ENCODE assay signal across 13 cellular contexts in the genomic region with DNA sequence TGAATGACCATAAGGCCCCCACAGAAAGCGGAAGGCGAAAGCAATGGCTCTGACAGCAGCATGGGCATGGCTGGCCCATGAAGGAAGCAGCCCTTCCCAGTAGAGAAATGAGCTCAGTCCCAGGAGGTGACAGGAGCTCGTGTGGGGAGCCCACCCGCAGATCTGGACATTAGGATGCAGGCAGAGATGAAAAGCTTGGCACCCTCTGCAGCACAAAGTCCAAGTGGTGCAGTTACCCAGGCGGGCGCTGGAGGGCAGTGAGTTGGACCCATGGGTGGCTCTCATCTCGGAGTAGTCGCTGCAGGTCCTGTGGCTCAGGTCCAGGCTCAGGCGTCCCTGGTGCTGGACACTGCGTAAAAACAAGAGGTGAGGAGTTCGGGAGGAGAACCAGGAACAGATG.
A peak's percentile ranks its signal among the peaks of the same experiment; 100 is the strongest.
DNase-seq lines count a peak whose midpoint lies in the region; ATAC-seq and TF ChIP-seq lines count a peak whose summit lies in the region.
"Had no signal": no experiment of that assay in that cellular context is flagged by ENCODE, and none has a peak within 500 bp of the region (broad histone marks: within the 10 kb centered on the region; RNA-seq: fewer than 3 reads in every experiment).

No MANE protein-coding gene starts in this region.

- intact Hi-C loops in lower lobe of right lung (cut with DNase I) (no loop called here), posterior vena cava (cut with DNase I) (no loop called here)

- POLR2A ChIA-PET in RWPE1 (lab: Yijun Ruan, JAX; ENCODE audit: low non-redundant PET) = no interaction called here

- H3K4me3 Mint-ChIP-seq in endothelial cell (ENCODE audit: unreplicated experiment) (peak overlapping the region; percentile 56), progenitor cell of endocrine pancreas (ENCODE audit: low read depth) (no peak overlapping the region), mesothelial cell of epicardium (no peak overlapping the region)
- H3K4me3 Mint-ChIP-seq: B cell; CD4-positive, CD25-positive, alpha-beta regulatory T cell; H9 had no signal

- H3K27me3 ChIP-seq in lower lobe of right lung (ENCODE audit: low read depth) = no peaks in the 10 kb centered on the region

- H3K27ac Mint-ChIP-seq in endothelial cell (ENCODE audit: unreplicated experiment) = no peak overlapping the region
- peak overlapping the region; percentile 84 for H3K27ac Mint-ChIP-seq in progenitor cell of endocrine pancreas
- no peak overlapping the region for H3K27ac Mint-ChIP-seq in mesothelial cell of epicardium
- H3K27ac Mint-ChIP-seq: B cell; CD4-positive, CD25-positive, alpha-beta regulatory T cell had no signal

- no peaks in the 10 kb centered on the region for H3K4me1 Mint-ChIP-seq in endothelial cell (ENCODE audit: unreplicated experiment)
- no peaks in the 10 kb centered on the region for H3K4me1 Mint-ChIP-seq in progenitor cell of endocrine pancreas (ENCODE audit: low read depth)
- no peaks in the 10 kb centered on the region for H3K4me1 Mint-ChIP-seq in mesothelial cell of epicardium
- H3K4me1 Mint-ChIP-seq: B cell; CD4-positive, CD25-positive, alpha-beta regulatory T cell; H9 had no signal

- no peak for ATAC-seq in lower lobe of right lung
- ATAC-seq in GM19324 (IDR thresholded peaks at IDR 0.05; ENCODE audit: low FRiP score, unreplicated experiment) = no peak

- TF ChIP-seq CTCF in RWPE1 (conservative IDR thresholded peaks at IDR 0.05; ENCODE audit: low read depth) = no peak
- no peak for TF ChIP-seq CTCF in endothelial cell (IDR thresholded peaks at IDR 0.05; ENCODE audit: unreplicated experiment)
- no peak for TF ChIP-seq CTCF in lower lobe of right lung (IDR thresholded peaks at IDR 0.05)
- no peak for TF ChIP-seq CTCF in progenitor cell of endocrine pancreas (IDR thresholded peaks at IDR 0.05; ENCODE audit: unreplicated experiment)
- no peak for TF ChIP-seq CTCF in mesothelial cell of epicardium (IDR thresholded peaks at IDR 0.05; ENCODE audit: unreplicated experiment)

- no peaks in the 10 kb centered on the region for H3K9me3 Mint-ChIP-seq in endothelial cell (ENCODE audit: unreplicated experiment)
- H3K9me3 Mint-ChIP-seq in progenitor cell of endocrine pancreas (ENCODE audit: low read depth) = no peaks in the 10 kb centered on the region
- H3K9me3 Mint-ChIP-seq in mesothelial cell of epicardium = no peaks in the 10 kb centered on the region
- H3K9me3 Mint-ChIP-seq: H9 had no signal

- H3K4me3 ChIP-seq in lower lobe of right lung = no peak overlapping the region

- H3K9me3 ChIP-seq in lower lobe of right lung = no peaks in the 10 kb centered on the region
- H3K9me3 ChIP-seq: Caco-2 had no signal

- peaks cover 6% of the 10 kb centered on the region for H3K27me3 Mint-ChIP-seq in endothelial cell (ENCODE audit: unreplicated experiment)
- no peaks in the 10 kb centered on the region for H3K27me3 Mint-ChIP-seq in progenitor cell of endocrine pancreas
- H3K27me3 Mint-ChIP-seq in mesothelial cell of epicardium (ENCODE audit: low read depth) = no peaks in the 10 kb centered on the region
- H3K27me3 Mint-ChIP-seq: B cell; CD4-positive, CD25-positive, alpha-beta regulatory T cell had no signal

- H3K36me3 ChIP-seq in lower lobe of right lung = peaks cover 90% of the 10 kb centered on the region

- no peaks in the 10 kb centered on the region for H3K4me1 ChIP-seq in lower lobe of right lung
- H3K4me1 ChIP-seq: Caco-2 had no signal

- H3K27ac ChIP-seq in RWPE1 (peak overlapping the region; percentile 16), lower lobe of right lung (no peak overlapping the region)

- CTCF ChIA-PET in RWPE1 (lab: Yijun Ruan, JAX) = no interaction called here

- H3K36me3 Mint-ChIP-seq in endothelial cell (ENCODE audit: low read depth, unreplicated experiment) = peaks cover 42% of the 10 kb centered on the region
- H3K36me3 Mint-ChIP-seq in progenitor cell of endocrine pancreas (ENCODE audit: insufficient read depth) = peaks cover 29% of the 10 kb centered on the region
- peaks cover 39% of the 10 kb centered on the region for H3K36me3 Mint-ChIP-seq in mesothelial cell of epicardium
- H3K36me3 Mint-ChIP-seq: CD4-positive, CD25-positive, alpha-beta regulatory T cell had no signal

- DNase-seq in RWPE1 (ENCODE audit: low spot score) = no peak
- no peak for DNase-seq in endothelial cell (ENCODE audit: low spot score)
- peak; percentile 31 for DNase-seq in lower lobe of right lung
- DNase-seq in progenitor cell of endocrine pancreas (ENCODE audit: low spot score, unreplicated experiment) = no peak
- DNase-seq in posterior vena cava (ENCODE audit: low spot score) = no peak
- no peak for DNase-seq in mesothelial cell of epicardium (ENCODE audit: low spot score in 2 of 2, unreplicated experiment in 2 of 2)
- DNase-seq: C1 segment of cervical spinal cord; Caco-2; CD4-positive, CD25-positive, alpha-beta regulatory T cell; GOT3; H9 had no signal
